ENCODE assay signal across 11 cellular contexts in genomic region chr1:45071567-45071966, GRCh38.
"Had no signal": no experiment of that assay in that cellular context is flagged by ENCODE, and none has a peak within 500 bp of the region (broad histone marks: within the 10 kb centered on the region; RNA-seq: fewer than 3 reads in every experiment).

No MANE protein-coding gene starts in this region.

- H3K4me3 ChIP-seq: GM23248, GM23338, HAP-1 had no signal

- H2AFZ ChIP-seq: GM23248, GM23338 had no signal

- FAIRE-seq: H1, H54 had no signal

- H3K9me3 ChIP-seq: HAP-1 had no signal

- DNase-seq: GM23248, GOT3, H7, H9, HCEC 1CT, HFFc6 had no signal

- H3K4me1 ChIP-seq: HAP-1 had no signal

- H3K9ac ChIP-seq: GM23248 had no signal

- H3K36me3 ChIP-seq: HAP-1 had no signal

- ATAC-seq: GM23338, HCT116 had no signal

- H3K27ac ChIP-seq: GM23248 had no signal

- H3K4me2 ChIP-seq: GM23338 had no signal
